13 cellular contexts compared by ENCODE assay signal in genomic region chr3:190003730-190004129, GRCh38.
A peak's percentile ranks its signal among the peaks of the same experiment; 100 is the strongest.
DNase-seq lines count a peak whose midpoint lies in the region; ATAC-seq, FAIRE-seq and TF ChIP-seq lines count a peak whose summit lies in the region.
"Had no signal": no experiment of that assay in that cellular context is flagged by ENCODE, and none has a peak within 500 bp of the region (broad histone marks: within the 10 kb centered on the region; RNA-seq: fewer than 3 reads in every experiment).

No MANE protein-coding gene starts in this region.

- ATAC-seq in Panc1, result peak; percentile 97
- peak; percentile 27 to 67 (median 45) for ATAC-seq in pancreas
- no peak for ATAC-seq in HG02571 (IDR thresholded peaks at IDR 0.05; ENCODE audit: unreplicated experiment)

- H3K4me1 ChIP-seq in Panc1 (ENCODE audit: control insufficient read depth, insufficient read depth, low read length) (peaks cover 57% of the 10 kb centered on the region), esophagus muscularis mucosa (peaks cover 0 to 35% (median 24%) of the 10 kb centered on the region in 4 donors), pancreas (no peaks in the 10 kb centered on the region), esophagus squamous epithelium (peaks cover 0 to 16% (median 4%) of the 10 kb centered on the region in 3 donors)

- in situ Hi-C loops in Panc1 (cut with HindIII; ENCODE audit: low pct_unique_long_range_greater_than_20kb, low sequenced_read_pairs), result no loop called here

- TF ChIP-seq CTCF in Panc1 (IDR thresholded peaks at IDR 0.05), result no peak
- no peak for TF ChIP-seq CTCF in esophagus muscularis mucosa (IDR thresholded peaks at IDR 0.05)
- TF ChIP-seq CTCF in pancreas (IDR thresholded peaks at IDR 0.05), result no peak
- no peak for TF ChIP-seq CTCF in esophagus squamous epithelium (IDR thresholded peaks at IDR 0.05)

- intact Hi-C loops in Panc1 (cut with micrococcal nuclease; ENCODE audit: unreplicated experiment) (no loop called here), esophagus muscularis mucosa (cut with DNase I) (no loop called here), pancreas (cut with DNase I) (no loop called here), esophagus squamous epithelium (cut with DNase I) (no loop called here)

- H3K27ac ChIP-seq in Panc1 (ENCODE audit: low read length) (peak overlapping the region; percentile 89), esophagus muscularis mucosa (replicated peaks in 1 of 4) (peak overlapping the region; percentile 5 to 58 (median 12)), pancreas (peak overlapping the region in 1 of 4 donors; percentile 6), esophagus squamous epithelium (peak overlapping the region in 2 of 4 donors; percentile 47 to 51)

- POLR2A ChIA-PET in Panc1 (lab: Charles Lee), result no interaction called here

- FAIRE-seq in pancreas (lab: Jason Lieb, UNC), result peak; percentile 82

- no peak for TF ChIP-seq EP300 in esophagus muscularis mucosa (IDR thresholded peaks at IDR 0.05)

- no peak for TF ChIP-seq POLR2A in esophagus muscularis mucosa (IDR thresholded peaks at IDR 0.05; ENCODE audit: low read depth)
- TF ChIP-seq POLR2A in esophagus squamous epithelium (IDR thresholded peaks at IDR 0.05), result no peak

- peak; percentile 66 for DNase-seq in GM03348 (ENCODE audit: low spot score)
- peak; percentile 95 for DNase-seq in Panc1 (ENCODE audit: low read depth, low spot score)
- DNase-seq in esophagus muscularis mucosa (ENCODE audit: extremely low spot score), result no peak
- peak in 1 of 6 donors; percentile 18 for DNase-seq in pancreas
- DNase-seq in activated CD8-positive, alpha-beta memory T cell treated with anti-CD3 and anti-CD28 coated beads, Interleukin-2, amount 50 U/mL, for 48 hours, result no peak
- no peak for DNase-seq in NAMALWA (ENCODE audit: low spot score)
- DNase-seq in esophagus squamous epithelium (lab: John Stamatoyannopoulos, UW), result no peak
- DNase-seq: activated T-cell treated with anti-CD3 and anti-CD28 coated beads, Interleukin-2, amount 50 U/mL, for 1 hour; cortex of kidney; DMS79 treated with DMSO at 0.1 percent for 48 hours; NCI-H524 treated with DMSO at 0.1 percent for 48 hours; substantia nigra had no signal

- BruUV-seq in Panc1 (replicated peaks; lab: Mats Ljungman, UMichigan), result no TSS peak

- H3K4me3 ChIP-seq in Panc1 (ENCODE audit: low read depth in 2 of 2, low read length in 2 of 2), result peak overlapping the region in 1 of 2 experiments; percentile 31; a peak in 2 of 4 replicates
- H3K4me3 ChIP-seq in esophagus muscularis mucosa, result no peak overlapping the region
- no peak overlapping the region for H3K4me3 ChIP-seq in pancreas
- H3K4me3 ChIP-seq in esophagus squamous epithelium, result no peak overlapping the region

- 0% methylated on average over 1 of the region's 1 CpG for WGBS in esophagus muscularis mucosa
- 57 to 58% methylated on average over 1 of the region's 1 CpG for WGBS in pancreas, 2 donors
- WGBS in esophagus squamous epithelium, 2 donors, result 5 to 21% methylated on average over 1 of the region's 1 CpG

- H3K9me3 ChIP-seq in Panc1 (ENCODE audit: control insufficient read depth, insufficient read depth, low read depth, low read length), result no peaks in the 10 kb centered on the region
- H3K9me3 ChIP-seq in esophagus muscularis mucosa, result no peaks in the 10 kb centered on the region
- H3K9me3 ChIP-seq in pancreas, result no peaks in the 10 kb centered on the region
- H3K9me3 ChIP-seq in esophagus squamous epithelium, result no peaks in the 10 kb centered on the region

- CTCF ChIA-PET in Panc1 (lab: Charles Lee), result no interaction called here

- H3K27me3 ChIP-seq in Panc1 (ENCODE audit: control insufficient read depth, insufficient read depth, low read length) (no peaks in the 10 kb centered on the region), esophagus muscularis mucosa (no peaks in the 10 kb centered on the region), pancreas (no peaks in the 10 kb centered on the region), esophagus squamous epithelium (no peaks in the 10 kb centered on the region)

- no peaks in the 10 kb centered on the region for H3K36me3 ChIP-seq in Panc1 (ENCODE audit: control insufficient read depth, insufficient read depth, low read length)
- no peaks in the 10 kb centered on the region for H3K36me3 ChIP-seq in esophagus muscularis mucosa
- no peaks in the 10 kb centered on the region for H3K36me3 ChIP-seq in pancreas
- H3K36me3 ChIP-seq in esophagus squamous epithelium, result no peaks in the 10 kb centered on the region

Comparison
In these comparisons a context has a peak if more than half of its experiments do, and no peak if none do; other contexts are left out.
1. DNase-seq: peak in GM03348 (single experiment) and Panc1 (single experiment); none in esophagus muscularis mucosa (single experiment), activated CD8-positive, alpha-beta memory T cell treated with anti-CD3 and anti-CD28 coated beads, Interleukin-2, amount 50 U/mL, for 48 hours (single experiment), NAMALWA (single experiment) and esophagus squamous epithelium (single experiment).